36 cellular contexts compared by ENCODE assay signal in genomic region chr3:110138966-110139555, GRCh38.
A peak's percentile ranks its signal among the peaks of the same experiment; 100 is the strongest.
DNase-seq lines count a peak whose midpoint lies in the region; ATAC-seq and FAIRE-seq lines count a peak whose summit lies in the region.
"Had no signal": no experiment of that assay in that cellular context is flagged by ENCODE, and none has a peak within 500 bp of the region (broad histone marks: within the 10 kb centered on the region; RNA-seq: fewer than 3 reads in every experiment).

No MANE protein-coding gene starts in this region.

- H3K36me3 Mint-ChIP-seq in central memory CD8-positive, alpha-beta T cell (ENCODE audit: insufficient read depth) = no peaks in the 10 kb centered on the region
- H3K36me3 Mint-ChIP-seq: activated CD4-positive, alpha-beta memory T cell treated with anti-CD3 and anti-CD28 coated beads for 36 hours; brain; memory B cell; stimulated activated naive B cell treated with anti-CD40 and anti-IgM and Interleukin-4, amounts not matched to agents 10 μg/mL and 1 μg/mL and 100 μg/mL, for 72 hours had no signal

- H3K27ac Mint-ChIP-seq in central memory CD8-positive, alpha-beta T cell (ENCODE audit: low read depth) = no peak overlapping the region
- H3K27ac Mint-ChIP-seq: activated CD4-positive, alpha-beta memory T cell treated with anti-CD3 and anti-CD28 coated beads for 36 hours; activated naive CD4-positive, alpha-beta T cell treated with anti-CD3 and anti-CD28 coated beads for 36 hours; activated T-helper 1 cell treated with anti-CD3 and anti-CD28 coated beads, Interleukin-12 subunit alpha, Interleukin-12 subunit beta, Interleukin-2, Interleukin-4 antibody, amounts not matched to agents 30 ng/mL and 10 ng/mL and 1 ng/mL, durations not matched to agents 14 hours and 24 hours and 36 hours; brain; memory B cell; nephron; stimulated activated naive B cell treated with anti-CD40 and anti-IgM and Interleukin-4, amounts not matched to agents 10 μg/mL and 1 μg/mL and 100 μg/mL, for 72 hours had no signal

- H3K27ac ChIP-seq in small intestine (ENCODE audit: low read depth in 1 of 2, low read length in 1 of 2) = no peak overlapping the region
- H3K27ac ChIP-seq: adrenal gland, C4-2B, hepatocyte, HL-60, ovary, skin epidermis had no signal

- no peaks in the 10 kb centered on the region for H3K9me3 ChIP-seq in small intestine (ENCODE audit: control insufficient read depth, low read depth)
- H3K9me3 ChIP-seq: adrenal gland, Caco-2, MG63, ovary had no signal

- no peaks in the 10 kb centered on the region for H3K4me1 Mint-ChIP-seq in central memory CD8-positive, alpha-beta T cell
- H3K4me1 Mint-ChIP-seq: memory B cell; stimulated activated naive B cell treated with anti-CD40 and anti-IgM and Interleukin-4, amounts not matched to agents 10 μg/mL and 1 μg/mL and 100 μg/mL, for 72 hours had no signal

- no peaks in the 10 kb centered on the region for H3K36me3 ChIP-seq in small intestine (ENCODE audit: control insufficient read depth in 2 of 2, insufficient read depth in 2 of 2, low read length in 2 of 2)
- H3K36me3 ChIP-seq: adrenal gland, MG63, ovary had no signal

- no peak overlapping the region for H3K4me3 ChIP-seq in small intestine (ENCODE audit: low read depth in 1 of 2, low read length in 2 of 2)
- H3K4me3 ChIP-seq: adrenal gland, GM12878, hepatocyte, MG63, ovary, skin epidermis had no signal

- ATAC-seq in central memory CD8-positive, alpha-beta T cell (replicated peaks; ENCODE audit: extremely low read depth, poor library complexity, severe bottlenecking) = peak; percentile 10
- ATAC-seq: GM12878; left cardiac atrium; stimulated activated naive B cell treated with anti-CD40 and anti-IgM and Interleukin-4, amounts not matched to agents 10 μg/mL and 1 μg/mL and 100 μg/mL, for 72 hours had no signal

- peak; percentile 10 for DNase-seq in DMS153 (lab: John Stamatoyannopoulos, UW)
- DNase-seq in DMS153 treated with DMSO at 0.1 percent for 48 hours (lab: John Stamatoyannopoulos, UW; ENCODE audit: unreplicated experiment) = no peak
- DNase-seq in NCI-H1105 treated with DMSO at 0.1 percent for 48 hours (lab: John Stamatoyannopoulos, UW) = peak; percentile 55
- DNase-seq in central memory CD8-positive, alpha-beta T cell (ENCODE audit: low spot score in 2 of 2) = no peak
- peak; percentile 66 for DNase-seq in renal cortical epithelial cell (ENCODE audit: low read depth)
- no peak for DNase-seq in small intestine
- DNase-seq in T1000 (lab: John Stamatoyannopoulos, UW) = no peak
- no peak for DNase-seq in cerebellar nuclear complex (lab: John Stamatoyannopoulos, UW)
- DNase-seq: activated CD4-positive, alpha-beta memory T cell treated with anti-CD3 and anti-CD28 coated beads for 36 hours; activated CD4-positive, alpha-beta T cell treated with anti-CD3 and anti-CD28 coated beads for 1 hour; activated CD8-positive, alpha-beta memory T cell treated with anti-CD3 and anti-CD28 coated beads, Interleukin-2, amount 50 U/mL, for 4 hours; activated naive CD4-positive, alpha-beta T cell treated with anti-CD3 and anti-CD28 coated beads for 36 hours; adrenal gland; Caco-2; KG1; left cardiac atrium; MG63; NCI-H2171; NCI-H526 treated with DMSO at 0.1 percent for 48 hours; ovary; retina; SHP77 treated with DMSO at 0.1 percent for 48 hours; stimulated activated naive B cell treated with anti-CD40 and anti-IgM and Interleukin-4, amounts not matched to agents 10 μg/mL and 1 μg/mL and 100 μg/mL, for 72 hours; substantia nigra had no signal

- peaks cover 0 to 2% of the 10 kb centered on the region in 2 donors for H3K27me3 ChIP-seq in small intestine (ENCODE audit: control insufficient read depth in 2 of 2, insufficient read depth in 2 of 2, low read length in 2 of 2)
- H3K27me3 ChIP-seq: adrenal gland, hepatocyte, MG63, ovary had no signal

- no peak overlapping the region for H3K4me3 Mint-ChIP-seq in central memory CD8-positive, alpha-beta T cell
- H3K4me3 Mint-ChIP-seq: activated CD4-positive, alpha-beta memory T cell treated with anti-CD3 and anti-CD28 coated beads for 36 hours; activated naive CD4-positive, alpha-beta T cell treated with anti-CD3 and anti-CD28 coated beads for 36 hours; activated T-helper 1 cell treated with anti-CD3 and anti-CD28 coated beads, Interleukin-12 subunit alpha, Interleukin-12 subunit beta, Interleukin-2, Interleukin-4 antibody, amounts not matched to agents 30 ng/mL and 10 ng/mL and 1 ng/mL, durations not matched to agents 14 hours and 24 hours and 36 hours; brain; memory B cell; nephron; stimulated activated naive B cell treated with anti-CD40 and anti-IgM and Interleukin-4, amounts not matched to agents 10 μg/mL and 1 μg/mL and 100 μg/mL, for 72 hours had no signal

- H3K4me1 ChIP-seq in small intestine (ENCODE audit: control insufficient read depth in 2 of 2, insufficient read depth in 1 of 2, low read depth in 1 of 2, low read length in 1 of 2) = no peaks in the 10 kb centered on the region
- H3K4me1 ChIP-seq: adrenal gland, Caco-2 had no signal

- FAIRE-seq in small intestine (lab: Jason Lieb, UNC) = no peak
- FAIRE-seq: endothelial cell of umbilical vein, GM12878, H54, RCC 7860 had no signal

- WGBS in small intestine, 3 donors = 65 to 70% (median 70%) methylated on average over 5 of the region's 5 CpGs

- peaks cover 8% of the 10 kb centered on the region for H3K27me3 Mint-ChIP-seq in central memory CD8-positive, alpha-beta T cell
- H3K27me3 Mint-ChIP-seq: activated CD4-positive, alpha-beta memory T cell treated with anti-CD3 and anti-CD28 coated beads for 36 hours; brain; memory B cell; stimulated activated naive B cell treated with anti-CD40 and anti-IgM and Interleukin-4, amounts not matched to agents 10 μg/mL and 1 μg/mL and 100 μg/mL, for 72 hours had no signal

- H3K9me3 Mint-ChIP-seq in central memory CD8-positive, alpha-beta T cell = no peaks in the 10 kb centered on the region
- H3K9me3 Mint-ChIP-seq: activated T-helper 1 cell treated with anti-CD3 and anti-CD28 coated beads, Interleukin-12 subunit alpha, Interleukin-12 subunit beta, Interleukin-2, Interleukin-4 antibody, amounts not matched to agents 30 ng/mL and 10 ng/mL and 1 ng/mL, durations not matched to agents 14 hours and 24 hours and 36 hours had no signal

Comparison
In these comparisons a context has a peak if more than half of its experiments do, and no peak if none do; other contexts are left out.
1. DNase-seq: peak in DMS153 (single experiment), NCI-H1105 treated with DMSO at 0.1 percent for 48 hours (single experiment) and renal cortical epithelial cell (single experiment); none in DMS153 treated with DMSO at 0.1 percent for 48 hours (single experiment), central memory CD8-positive, alpha-beta T cell (0 of 2), small intestine (single experiment), T1000 (single experiment) and cerebellar nuclear complex (0 of 2).